In the genomic region with DNA sequence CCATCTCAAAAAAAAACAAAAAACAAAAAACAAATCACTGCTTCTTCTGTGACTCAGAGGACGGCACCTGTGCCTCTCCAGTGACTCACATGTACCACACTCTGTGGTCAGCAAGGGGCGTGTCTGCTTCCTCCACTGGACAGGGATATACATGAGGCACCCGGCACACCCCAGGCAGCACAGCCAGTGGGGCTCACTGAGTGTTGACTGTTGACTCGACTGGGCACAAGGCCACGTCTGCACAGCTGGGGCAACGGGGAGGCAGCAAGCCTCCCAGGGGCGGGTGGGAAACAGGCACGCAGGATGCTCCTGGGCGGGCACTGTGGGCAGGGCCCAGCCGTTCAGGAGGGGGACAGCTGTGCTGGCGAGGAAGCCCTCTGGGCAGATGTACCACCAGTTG, we compare ENCODE assay signal across 9 cellular contexts.
A peak's percentile ranks its signal among the peaks of the same experiment; 100 is the strongest.
DNase-seq lines count a peak whose midpoint lies in the region; ATAC-seq and TF ChIP-seq lines count a peak whose summit lies in the region.
"Had no signal": no experiment of that assay in that cellular context is flagged by ENCODE, and none has a peak within 500 bp of the region (broad histone marks: within the 10 kb centered on the region; RNA-seq: fewer than 3 reads in every experiment).

No MANE protein-coding gene starts in this region.

- no peaks in the 10 kb centered on the region for H3K9me3 Mint-ChIP-seq in MCF 10A (ENCODE audit: unreplicated experiment)
- H3K9me3 Mint-ChIP-seq in naive thymus-derived CD4-positive, alpha-beta T cell, result peaks cover 0 to 8% (median 0%) of the 10 kb centered on the region in 11 donors
- peaks cover 7% of the 10 kb centered on the region for H3K9me3 Mint-ChIP-seq in nephron progenitor cell
- no peaks in the 10 kb centered on the region for H3K9me3 Mint-ChIP-seq in type B pancreatic cell
- peaks cover under 1% of the 10 kb centered on the region for H3K9me3 Mint-ChIP-seq in progenitor cell of endocrine pancreas (ENCODE audit: low read depth)

- POLR2A ChIA-PET in MCF 10A (lab: Yijun Ruan, JAX), result no interaction called here
- POLR2A ChIA-PET in naive thymus-derived CD4-positive, alpha-beta T cell (lab: Charles Lee), result interaction anchor here (0.6 kb wide), 1 partner anchor 132 kb away, joined by 4 read pairs; no protein-coding TSS in a partner anchor

- no peaks in the 10 kb centered on the region for H3K27me3 ChIP-seq in naive thymus-derived CD4-positive, alpha-beta T cell (ENCODE audit: control insufficient read depth in 2 of 2, insufficient read depth in 2 of 2, low read length in 2 of 2)
- no peaks in the 10 kb centered on the region for H3K27me3 ChIP-seq in prostate gland (replicated peaks; ENCODE audit: insufficient read depth)

- H3K9me3 ChIP-seq in naive thymus-derived CD4-positive, alpha-beta T cell (ENCODE audit: control insufficient read depth in 2 of 3, low read length in 3 of 3), result peaks cover 0 to 4% (median 0%) of the 10 kb centered on the region in 3 experiments
- no peaks in the 10 kb centered on the region for H3K9me3 ChIP-seq in prostate gland

- H3K27ac ChIP-seq in naive thymus-derived CD4-positive, alpha-beta T cell (ENCODE audit: low read depth, low read length), result no peak overlapping the region
- H3K27ac ChIP-seq in prostate gland, result no peak overlapping the region

- no peak overlapping the region for H3K4me3 Mint-ChIP-seq in MCF 10A (ENCODE audit: unreplicated experiment)
- H3K4me3 Mint-ChIP-seq in naive thymus-derived CD4-positive, alpha-beta T cell, result no peak overlapping the region
- H3K4me3 Mint-ChIP-seq in nephron progenitor cell, result no peak overlapping the region
- H3K4me3 Mint-ChIP-seq in type B pancreatic cell, result no peak overlapping the region
- H3K4me3 Mint-ChIP-seq in progenitor cell of endocrine pancreas (ENCODE audit: low read depth), result no peak overlapping the region
- H3K4me3 Mint-ChIP-seq: nephron had no signal

- peaks cover 40% of the 10 kb centered on the region for H3K36me3 Mint-ChIP-seq in MCF 10A (ENCODE audit: insufficient read depth, unreplicated experiment)
- H3K36me3 Mint-ChIP-seq in naive thymus-derived CD4-positive, alpha-beta T cell, result peaks cover 10 to 43% (median 31%) of the 10 kb centered on the region in 5 donors
- H3K36me3 Mint-ChIP-seq in nephron progenitor cell (ENCODE audit: low read depth), result peaks cover 58% of the 10 kb centered on the region
- H3K36me3 Mint-ChIP-seq in type B pancreatic cell, result peaks cover 25% of the 10 kb centered on the region
- H3K36me3 Mint-ChIP-seq in progenitor cell of endocrine pancreas (ENCODE audit: insufficient read depth), result peaks cover 28% of the 10 kb centered on the region

- intact Hi-C loops in MCF 10A (cut with micrococcal nuclease), result loop anchor here (2.0 kb wide), 1 partner anchor 50 kb away; no protein-coding TSS in a partner anchor
- intact Hi-C loops in naive thymus-derived CD4-positive, alpha-beta T cell (cut with micrococcal nuclease), result no loop called here
- intact Hi-C loops in prostate gland (cut with DNase I), result no loop called here

- BruUV-seq in MCF 10A (replicated peaks; lab: Mats Ljungman, UMichigan), result no TSS peak

- H3K27ac Mint-ChIP-seq in MCF 10A (ENCODE audit: low read depth, unreplicated experiment) (peak overlapping the region; percentile 49), nephron progenitor cell (no peak overlapping the region), type B pancreatic cell (no peak overlapping the region), progenitor cell of endocrine pancreas (no peak overlapping the region)
- H3K27ac Mint-ChIP-seq in naive thymus-derived CD4-positive, alpha-beta T cell, result no peak overlapping the region
- H3K27ac Mint-ChIP-seq: nephron had no signal

- no peak overlapping the region for H3K4me3 ChIP-seq in naive thymus-derived CD4-positive, alpha-beta T cell (ENCODE audit: low read length)
- no peak overlapping the region for H3K4me3 ChIP-seq in prostate gland

- TF ChIP-seq CTCF in MCF 10A (IDR thresholded peaks at IDR 0.05; ENCODE audit: unreplicated experiment) (no peak), nephron progenitor cell (IDR thresholded peaks at IDR 0.05) (no peak), type B pancreatic cell (conservative IDR thresholded peaks at IDR 0.05) (no peak), prostate gland (IDR thresholded peaks at IDR 0.05) (no peak), progenitor cell of endocrine pancreas (IDR thresholded peaks at IDR 0.05; ENCODE audit: unreplicated experiment) (no peak)

- H3K36me3 ChIP-seq in naive thymus-derived CD4-positive, alpha-beta T cell (ENCODE audit: control insufficient read depth in 2 of 3, insufficient read depth in 3 of 3, low read length in 3 of 3), result peaks cover 0 to 59% (median 14%) of the 10 kb centered on the region in 3 experiments
- H3K36me3 ChIP-seq in prostate gland, result no peaks in the 10 kb centered on the region

- ATAC-seq in naive thymus-derived CD4-positive, alpha-beta T cell, result peak; percentile 71

- WGBS in prostate gland, result 67% methylated on average over 11 of the region's 11 CpGs

- H3K4me1 ChIP-seq in naive thymus-derived CD4-positive, alpha-beta T cell (ENCODE audit: control insufficient read depth in 2 of 2, insufficient read depth in 2 of 2, low read length in 2 of 2), result no peaks in the 10 kb centered on the region
- peaks cover 6% of the 10 kb centered on the region for H3K4me1 ChIP-seq in prostate gland (replicated peaks)

- H3K4me1 Mint-ChIP-seq in MCF 10A (ENCODE audit: insufficient read depth, unreplicated experiment) (peaks cover 8% of the 10 kb centered on the region), nephron progenitor cell (peaks cover 13% of the 10 kb centered on the region), type B pancreatic cell (ENCODE audit: unreplicated experiment) (peaks cover 9% of the 10 kb centered on the region), progenitor cell of endocrine pancreas (ENCODE audit: low read depth) (no peaks in the 10 kb centered on the region)
- H3K4me1 Mint-ChIP-seq in naive thymus-derived CD4-positive, alpha-beta T cell, result peaks cover 0 to 4% (median 0%) of the 10 kb centered on the region in 7 donors

- no peaks in the 10 kb centered on the region for H3K27me3 Mint-ChIP-seq in MCF 10A (ENCODE audit: insufficient read depth, unreplicated experiment)
- no peaks in the 10 kb centered on the region for H3K27me3 Mint-ChIP-seq in naive thymus-derived CD4-positive, alpha-beta T cell
- H3K27me3 Mint-ChIP-seq in nephron progenitor cell (ENCODE audit: low read depth, poor library complexity), result no peaks in the 10 kb centered on the region
- H3K27me3 Mint-ChIP-seq in type B pancreatic cell, result no peaks in the 10 kb centered on the region
- no peaks in the 10 kb centered on the region for H3K27me3 Mint-ChIP-seq in progenitor cell of endocrine pancreas

- no peak for TF ChIP-seq POLR2A in prostate gland (IDR thresholded peaks at IDR 0.05)

- CTCF ChIA-PET in MCF 10A (lab: Yijun Ruan, JAX), result no interaction called here
- CTCF ChIA-PET in naive thymus-derived CD4-positive, alpha-beta T cell (lab: Charles Lee), result no interaction called here

- DNase-seq in COLO829 (ENCODE audit: low spot score) (peak; percentile 52), NCI-H774 (lab: John Stamatoyannopoulos, UW) (peak; percentile 1), MCF 10A (ENCODE audit: unreplicated experiment) (peak; percentile 99), nephron progenitor cell (no peak), type B pancreatic cell (ENCODE audit: extremely low spot score, unreplicated experiment) (no peak), prostate gland (ENCODE audit: low spot score) (no peak), progenitor cell of endocrine pancreas (ENCODE audit: low spot score, unreplicated experiment) (no peak)
- DNase-seq in naive thymus-derived CD4-positive, alpha-beta T cell, result no peak

Comparison
In these comparisons a context has a peak if more than half of its experiments do, and no peak if none do; other contexts are left out.
1. DNase-seq: peak in COLO829 (single experiment), NCI-H774 (single experiment) and MCF 10A (single experiment); none in naive thymus-derived CD4-positive, alpha-beta T cell (0 of 9), nephron progenitor cell (single experiment), type B pancreatic cell (single experiment), prostate gland (single experiment) and progenitor cell of endocrine pancreas (single experiment).